In genomic region chr20:3812975-3813599, GRCh38 we compare ENCODE assay signal across 11 cellular contexts. TPM values are rescaled to one million over a fixed set of nuclear protein-coding genes. Genes with fewer than 3 reads are reported as not detected.
DNase-seq lines count a peak whose midpoint lies in the region; ATAC-seq, FAIRE-seq and TF ChIP-seq lines count a peak whose summit lies in the region.
"Had no signal": no experiment of that assay in that cellular context is flagged by ENCODE, and none has a peak within 500 bp of the region (broad histone marks: within the 10 kb centered on the region; RNA-seq: fewer than 3 reads in every experiment).

No MANE protein-coding gene starts in this region.

- TF ChIP-seq CTCF in 22Rv1 (IDR thresholded peaks at IDR 0.05) (no peak), K562 (IDR thresholded peaks at IDR 0.05 in 2 of 3, conservative IDR thresholded peaks at IDR 0.05 in 1 of 3; ENCODE audit: insufficient read depth in 2 of 3, low read depth in 1 of 3, low read length in 3 of 3) (no peak), osteocyte (IDR thresholded peaks at IDR 0.05) (no peak)

- ATAC-seq in K562 (no peak), GM19467 (IDR thresholded peaks at IDR 0.05; ENCODE audit: unreplicated experiment) (no peak)

- no peaks in the 10 kb centered on the region for H3K9me1 ChIP-seq in K562 (ENCODE audit: control insufficient read depth, insufficient read depth, low read length)

- BruUV-seq in K562 (replicated peaks; lab: Mats Ljungman, UMichigan), result no TSS peak

- no peak for TF ChIP-seq POLR2A in K562 (conservative IDR thresholded peaks at IDR 0.05)

- peak overlapping the region; percentile 99 for H3K27ac Mint-ChIP-seq in osteocyte (ENCODE audit: unreplicated experiment)

- H3K4me1 Mint-ChIP-seq in osteocyte (ENCODE audit: unreplicated experiment), result peaks cover 52% of the 10 kb centered on the region

- WGBS in K562 (ENCODE audit: insufficient coverage, low coverage, missing lambda C conversion rate), result 62% methylated on average over 4 of the region's 4 CpGs

- H3K4me2 ChIP-seq in K562 (ENCODE audit: insufficient read depth, low read length), result no peak overlapping the region

- no peaks in the 10 kb centered on the region for H3K36me3 ChIP-seq in K562 (ENCODE audit: control insufficient read depth, insufficient read depth, low read length)

- DNase-seq in H4 (ENCODE audit: low spot score) (peak; percentile 3), K562 (ENCODE audit: extremely low read depth in 1 of 4, low spot score in 3 of 4) (no peak), osteocyte (ENCODE audit: extremely low spot score, unreplicated experiment) (no peak), putamen (ENCODE audit: low spot score) (no peak), GM19238 (ENCODE audit: insufficient read length, low spot score) (no peak), inferior parietal cortex (ENCODE audit: extremely low spot score) (no peak)
- DNase-seq: NCI-H524 treated with DMSO at 0.1 percent for 48 hours, occipital lobe had no signal

- no peaks in the 10 kb centered on the region for H3K27me3 ChIP-seq in K562 (ENCODE audit: control insufficient read depth in 2 of 2, insufficient read depth in 2 of 2, low read length in 2 of 2)

- peaks cover 9 to 12% of the 10 kb centered on the region in 2 experiments for H3K4me1 ChIP-seq in K562 (replicated peaks in 1 of 2; ENCODE audit: control insufficient read depth in 2 of 2, insufficient read depth in 2 of 2, low read length in 2 of 2)

- no peak overlapping the region for H2AFZ ChIP-seq in K562 (ENCODE audit: low read depth, low read length)

- intact Hi-C loops in K562 (cut with micrococcal nuclease), result no loop called here

- H3K36me3 Mint-ChIP-seq in osteocyte (ENCODE audit: unreplicated experiment), result no peaks in the 10 kb centered on the region

- in situ Hi-C loops in K562 (cut with MboI), result no loop called here

- no peak for TF ChIP-seq EP300 in K562 (IDR thresholded peaks at IDR 0.05; ENCODE audit: low read length)

- H3K9ac ChIP-seq in K562 (ENCODE audit: insufficient read depth in 1 of 2, low read depth in 2 of 2, low read length in 2 of 2), result no peak overlapping the region

- no peak overlapping the region for H3K4me3 Mint-ChIP-seq in osteocyte (ENCODE audit: unreplicated experiment)

- H3K79me2 ChIP-seq in K562 (ENCODE audit: control insufficient read depth, insufficient read depth, low read length), result no peaks in the 10 kb centered on the region

- H3K9me3 ChIP-seq in K562 (replicated peaks; ENCODE audit: control insufficient read depth, insufficient read depth, low read depth, low read length), result no peaks in the 10 kb centered on the region

- H3K9me3 Mint-ChIP-seq in osteocyte (ENCODE audit: unreplicated experiment), result no peaks in the 10 kb centered on the region

- no peaks in the 10 kb centered on the region for H3K27me3 Mint-ChIP-seq in osteocyte (ENCODE audit: unreplicated experiment)

- CTCF ChIA-PET in K562 (lab: Yijun Ruan, JAX; ENCODE audit: low intra/inter-chr PET ratio), result no interaction called here

- TF ChIP-seq RAD21 in K562 (CRISPR knock-in tag; conservative IDR thresholded peaks at IDR 0.05 in 1 of 2, IDR thresholded peaks at IDR 0.05 in 1 of 2), result no peak

- POLR2A ChIA-PET in K562 (lab: Yijun Ruan, JAX), result interaction anchor here (0.5 to 0.6 kb wide), 3 partner anchors 8 to 77 kb away, joined by 3 read pairs; no protein-coding TSS in a partner anchor

- H3K27ac ChIP-seq in 22Rv1 (peak overlapping the region; percentile 89), K562 (ENCODE audit: extremely low read depth, low read depth, low read length) (no peak overlapping the region)

- no peak for FAIRE-seq in K562 (lab: Jason Lieb, UNC)
- FAIRE-seq: endometrium had no signal

- H3K4me3 ChIP-seq in K562, result no peak overlapping the region

- no peaks in the 10 kb centered on the region for H4K20me1 ChIP-seq in K562 (replicated peaks; ENCODE audit: control insufficient read depth, insufficient read depth, low read length)

RNA-seq across cellular contexts. Expression of gene AP5S1, which starts 7.3 kb away (rescaled TPM):
- 16.7 and 16.9 TPM in 2 replicates for total RNA-seq in H4 (2014; rRNA removed; shearing (Covaris generic))
- 5.9 and 16.6 TPM in 2 replicates for total RNA-seq in K562 (2011; cell fraction: chromatin; rRNA removed; ENCODE audit: low replicate concordance)
- total RNA-seq in K562 (2011; cell fraction: nucleolus; rRNA removed), result 13.9 and 14.5 TPM in 2 replicates
- 11.4 and 14.7 TPM in 2 replicates for total RNA-seq in K562 (2011; cell fraction: nucleoplasm; rRNA removed)
- total RNA-seq in K562 (2014; rRNA removed) (8.8 and 12.4 TPM in 2 replicates), K562 (2014; rRNA removed; fragmentation: Illumina TruSeq; extraction: Trizol) (2.1 and 2.6 TPM in 2 replicates), K562 (2015; rRNA removed; fragmentation: Illumina TruSeq; extraction: Trizol) (5.6 and 5.7 TPM in 2 replicates), K562 (2021) (8.4 and 8.5 TPM in 2 replicates), osteocyte (22.8 and 24.3 TPM in 2 replicates)
- polyA plus RNA-seq in K562 (2011; rRNA removed) (3.0 and 5.5 TPM in 2 replicates), K562 (2014; fragmentation: Illumina TruSeq; extraction: Trizol) (4.4 and 7.7 TPM in 2 replicates), K562 (2014; fragmentation: Nextera tagmentation; extraction: Ambion mirVana) (1 to 10 TPM; 3.0 to 3.1 TPM), K562 (2014; rRNA removed) (4.7 and 4.8 TPM in 2 replicates)
- polyA plus RNA-seq in K562 (2011; cell fraction: cytosol; rRNA removed), result 5.5 and 8.1 TPM in 2 replicates
- polyA plus RNA-seq in K562 (2011; cell fraction: nucleus; rRNA removed), result 4.9 TPM in 2 replicates
- 7.3 and 8.8 TPM in 2 replicates for polyA plus RNA-seq in K562 (2012)
- polyA minus RNA-seq in K562 (2011; rRNA and poly(A)+ RNA removed), result 2.5 and 3.7 TPM in 2 replicates
- polyA minus RNA-seq in K562 (2011; cell fraction: cytosol; rRNA and poly(A)+ RNA removed), result 6.5 and 8.3 TPM in 2 replicates
- polyA minus RNA-seq in K562 (2011; cell fraction: nucleus; rRNA and poly(A)+ RNA removed), result 4.0 and 4.6 TPM in 2 replicates

RNA-seq across cellular contexts. Expression of gene CDC25B, which starts 17.0 kb away (rescaled TPM):
- 35.7 and 39.6 TPM in 2 replicates for total RNA-seq in H4 (2014; rRNA removed; shearing (Covaris generic))
- total RNA-seq in K562 (2011; cell fraction: chromatin; rRNA removed; ENCODE audit: low replicate concordance), result 36.8 and 73.0 TPM in 2 replicates
- total RNA-seq in K562 (2011; cell fraction: nucleolus; rRNA removed), result 29.3 and 39.4 TPM in 2 replicates
- 29.4 and 38.9 TPM in 2 replicates for total RNA-seq in K562 (2011; cell fraction: nucleoplasm; rRNA removed)
- total RNA-seq in K562 (2014; rRNA removed) (11.5 and 16.1 TPM in 2 replicates), K562 (2014; rRNA removed; fragmentation: Illumina TruSeq; extraction: Trizol) (5.9 and 7.2 TPM in 2 replicates), K562 (2015; rRNA removed; fragmentation: Illumina TruSeq; extraction: Trizol) (7.8 and 9.3 TPM in 2 replicates), K562 (2021) (31.4 and 35.7 TPM in 2 replicates), osteocyte (193 and 197 TPM in 2 replicates)
- polyA plus RNA-seq in K562 (2011; rRNA removed) (9.5 and 25.1 TPM in 2 replicates), K562 (2014; fragmentation: Illumina TruSeq; extraction: Trizol) (25.8 and 30.6 TPM in 2 replicates), K562 (2014; fragmentation: Nextera tagmentation; extraction: Ambion mirVana) (1 to 10 TPM; 2.3 to 3.1 TPM), K562 (2014; rRNA removed) (22.9 and 26.3 TPM in 2 replicates)
- 23.7 and 24.0 TPM in 2 replicates for polyA plus RNA-seq in K562 (2011; cell fraction: cytosol; rRNA removed)
- 72.5 and 91.0 TPM in 2 replicates for polyA plus RNA-seq in K562 (2011; cell fraction: nucleus; rRNA removed)
- polyA plus RNA-seq in K562 (2012), result 30.3 and 35.0 TPM in 2 replicates
- 8.0 and 11.6 TPM in 2 replicates for polyA minus RNA-seq in K562 (2011; rRNA and poly(A)+ RNA removed)
- polyA minus RNA-seq in K562 (2011; cell fraction: cytosol; rRNA and poly(A)+ RNA removed), result 14.5 and 27.7 TPM in 2 replicates
- 9.7 and 15.1 TPM in 2 replicates for polyA minus RNA-seq in K562 (2011; cell fraction: nucleus; rRNA and poly(A)+ RNA removed)

RNA-seq across cellular contexts. Expression of gene CENPB, which starts 26.5 kb away (rescaled TPM):
- total RNA-seq in H4 (2014; rRNA removed; shearing (Covaris generic)), result 24.3 and 45.5 TPM in 2 replicates
- 5.7 and 16.6 TPM in 2 replicates for total RNA-seq in K562 (2011; cell fraction: chromatin; rRNA removed; ENCODE audit: low replicate concordance)
- total RNA-seq in K562 (2011; cell fraction: nucleolus; rRNA removed), result 24.5 and 25.4 TPM in 2 replicates
- 11.9 and 14.2 TPM in 2 replicates for total RNA-seq in K562 (2011; cell fraction: nucleoplasm; rRNA removed)
- total RNA-seq in K562 (2014; rRNA removed) (59.3 and 78.6 TPM in 2 replicates), K562 (2014; rRNA removed; fragmentation: Illumina TruSeq; extraction: Trizol) (11.4 and 15.0 TPM in 2 replicates), K562 (2015; rRNA removed; fragmentation: Illumina TruSeq; extraction: Trizol) (36.0 and 36.5 TPM in 2 replicates), K562 (2021) (61.7 and 70.8 TPM in 2 replicates), osteocyte (87.7 and 92.2 TPM in 2 replicates)
- polyA plus RNA-seq in K562 (2011; rRNA removed) (12.7 and 14.7 TPM in 2 replicates), K562 (2014; fragmentation: Illumina TruSeq; extraction: Trizol) (24.9 and 30.8 TPM in 2 replicates), K562 (2014; fragmentation: Nextera tagmentation; extraction: Ambion mirVana) (under 1 TPM; 0.17 to 0.20 TPM), K562 (2014; rRNA removed) (26.1 and 28.9 TPM in 2 replicates)
- polyA plus RNA-seq in K562 (2011; cell fraction: cytosol; rRNA removed), result 17.4 and 30.9 TPM in 2 replicates
- 9.2 and 12.8 TPM in 2 replicates for polyA plus RNA-seq in K562 (2011; cell fraction: nucleus; rRNA removed)
- 40.5 and 47.1 TPM in 2 replicates for polyA plus RNA-seq in K562 (2012)
- 26.8 and 27.1 TPM in 2 replicates for polyA minus RNA-seq in K562 (2011; rRNA and poly(A)+ RNA removed)
- polyA minus RNA-seq in K562 (2011; cell fraction: cytosol; rRNA and poly(A)+ RNA removed), result 27.7 and 39.7 TPM in 2 replicates
- polyA minus RNA-seq in K562 (2011; cell fraction: nucleus; rRNA and poly(A)+ RNA removed), result 8.3 and 14.2 TPM in 2 replicates

RNA-seq across cellular contexts. Expression of gene SPEF1, which starts 31.8 kb away (rescaled TPM):
- total RNA-seq in H4 (2014; rRNA removed; shearing (Covaris generic)), result 0.21 TPM in 1 of 2 replicates, not detected in the other
- 0.23 TPM in 1 of 2 replicates, not detected in the other for total RNA-seq in K562 (2011; cell fraction: chromatin; rRNA removed; ENCODE audit: low replicate concordance)
- total RNA-seq in K562 (2011; cell fraction: nucleolus; rRNA removed), result 0.26 TPM in 1 of 2 replicates, not detected in the other
- not detected in 2 replicates for total RNA-seq in K562 (2011; cell fraction: nucleoplasm; rRNA removed)
- total RNA-seq in K562 (2014; rRNA removed) (not detected in 2 replicates), K562 (2014; rRNA removed; fragmentation: Illumina TruSeq; extraction: Trizol) (not detected in 2 replicates), K562 (2015; rRNA removed; fragmentation: Illumina TruSeq; extraction: Trizol) (not detected in 2 replicates), K562 (2021) (not detected in 2 replicates), osteocyte (0.24 TPM in 1 of 2 replicates, not detected in the other)
- polyA plus RNA-seq in K562 (2011; rRNA removed) (0.04 TPM in 1 of 2 replicates, not detected in the other), K562 (2014; fragmentation: Illumina TruSeq; extraction: Trizol) (not detected in 2 replicates), K562 (2014; fragmentation: Nextera tagmentation; extraction: Ambion mirVana) (not detected), K562 (2014; rRNA removed) (not detected in 2 replicates)
- polyA plus RNA-seq in K562 (2011; cell fraction: cytosol; rRNA removed), result 0.06 TPM in 1 of 2 replicates, not detected in the other
- 0.08 and 0.24 TPM in 2 replicates for polyA plus RNA-seq in K562 (2011; cell fraction: nucleus; rRNA removed)
- 0.04 TPM in 1 of 2 replicates, not detected in the other for polyA plus RNA-seq in K562 (2012)
- polyA minus RNA-seq in K562 (2011; rRNA and poly(A)+ RNA removed), result not detected in 2 replicates
- not detected in 2 replicates for polyA minus RNA-seq in K562 (2011; cell fraction: cytosol; rRNA and poly(A)+ RNA removed)
- polyA minus RNA-seq in K562 (2011; cell fraction: nucleus; rRNA and poly(A)+ RNA removed), result 0.27 TPM in 1 of 2 replicates, not detected in the other

RNA-seq across cellular contexts. Expression of gene MAVS, which starts 33.5 kb away (rescaled TPM):
- 9.6 and 10.0 TPM in 2 replicates for total RNA-seq in H4 (2014; rRNA removed; shearing (Covaris generic))
- total RNA-seq in K562 (2011; cell fraction: chromatin; rRNA removed; ENCODE audit: low replicate concordance), result 23.5 and 38.9 TPM in 2 replicates
- total RNA-seq in K562 (2011; cell fraction: nucleolus; rRNA removed), result 20.9 and 22.8 TPM in 2 replicates
- 25.7 and 37.2 TPM in 2 replicates for total RNA-seq in K562 (2011; cell fraction: nucleoplasm; rRNA removed)
- 9.4 and 14.0 TPM in 2 replicates for total RNA-seq in K562 (2014; rRNA removed)
- total RNA-seq in K562 (2014; rRNA removed; fragmentation: Illumina TruSeq; extraction: Trizol), result 9.0 and 9.5 TPM in 2 replicates
- total RNA-seq in K562 (2015; rRNA removed; fragmentation: Illumina TruSeq; extraction: Trizol), result 11.9 and 12.3 TPM in 2 replicates
- total RNA-seq in K562 (2021), result 19.2 and 22.0 TPM in 2 replicates
- polyA plus RNA-seq in K562 (2011; rRNA removed), result 11.3 and 17.5 TPM in 2 replicates
- polyA plus RNA-seq in K562 (2011; cell fraction: cytosol; rRNA removed), result 10.9 and 13.6 TPM in 2 replicates
- 21.7 and 22.6 TPM in 2 replicates for polyA plus RNA-seq in K562 (2011; cell fraction: nucleus; rRNA removed)
- polyA plus RNA-seq in K562 (2012), result 12.3 and 15.3 TPM in 2 replicates
- polyA plus RNA-seq in K562 (2014; fragmentation: Illumina TruSeq; extraction: Trizol), result 14.3 and 14.5 TPM in 2 replicates
- 1 to 10 TPM; 1.6 to 1.8 TPM for polyA plus RNA-seq in K562 (2014; fragmentation: Nextera tagmentation; extraction: Ambion mirVana)
- 12.2 and 13.0 TPM in 2 replicates for polyA plus RNA-seq in K562 (2014; rRNA removed)
- 18.5 and 20.4 TPM in 2 replicates for polyA minus RNA-seq in K562 (2011; rRNA and poly(A)+ RNA removed)
- polyA minus RNA-seq in K562 (2011; cell fraction: cytosol; rRNA and poly(A)+ RNA removed), result 13.2 and 15.6 TPM in 2 replicates
- polyA minus RNA-seq in K562 (2011; cell fraction: nucleus; rRNA and poly(A)+ RNA removed), result 6.6 and 11.2 TPM in 2 replicates
- 47.0 and 49.7 TPM in 2 replicates for total RNA-seq in osteocyte
